ENCODE assay signal across 7 cellular contexts in the genomic region with DNA sequence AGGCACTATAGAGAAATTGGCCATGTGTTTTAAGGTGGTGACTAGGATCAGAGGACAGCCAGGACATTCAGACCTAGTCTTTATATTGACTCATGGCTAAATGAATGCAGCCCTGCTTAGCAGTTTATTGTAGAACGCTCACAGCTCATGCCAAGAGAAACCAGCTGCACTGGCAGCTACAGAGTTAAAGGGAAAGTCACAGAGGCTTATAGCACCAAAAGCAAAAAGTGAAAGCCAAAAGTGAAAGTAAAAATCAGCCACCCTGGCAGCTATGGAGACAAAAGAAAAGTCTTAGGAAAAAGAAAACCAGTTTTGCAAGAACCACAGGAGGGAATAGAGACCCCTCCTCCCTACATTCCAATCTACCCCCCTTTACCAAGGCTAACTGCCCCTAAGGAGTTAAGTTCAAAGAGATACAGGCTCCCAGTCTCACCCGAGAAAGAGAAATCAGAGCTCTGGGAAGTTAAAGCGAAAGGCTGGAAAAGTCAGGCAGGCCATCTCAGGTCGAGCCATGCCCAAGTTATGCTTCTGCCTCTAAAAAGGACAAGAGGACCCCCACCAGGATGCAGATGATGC.
DNase-seq lines count a peak whose midpoint lies in the region; TF ChIP-seq lines count a peak whose summit lies in the region.

No MANE protein-coding gene starts in this region.

- no peaks in the 10 kb centered on the region for H3K36me3 ChIP-seq in OCI-LY3 (replicated peaks; ENCODE audit: low read depth, low read length)
- no peaks in the 10 kb centered on the region for H3K36me3 ChIP-seq in vagina

- no peaks in the 10 kb centered on the region for H4K20me1 ChIP-seq in OCI-LY3 (ENCODE audit: insufficient read depth, low read length)

- H3K79me2 ChIP-seq in OCI-LY3 (ENCODE audit: low read length), result no peaks in the 10 kb centered on the region

- intact Hi-C loops in dorsolateral prefrontal cortex (cut with DNase I) (no loop called here), vagina (cut with DNase I) (no loop called here)

- H3K27ac ChIP-seq in OCI-LY3 (ENCODE audit: low read length) (no peak overlapping the region), dorsolateral prefrontal cortex (peak overlapping the region in 18 of 59 donors; percentile 3 to 70 (median 40)), vagina (peak overlapping the region; percentile 74)

- no peak for TF ChIP-seq CTCF in OCI-LY3 (IDR thresholded peaks at IDR 0.05; ENCODE audit: low read depth, low read length)
- no peak for TF ChIP-seq CTCF in dorsolateral prefrontal cortex (IDR thresholded peaks at IDR 0.05 in 54 of 56, conservative IDR thresholded peaks at IDR 0.05 in 2 of 56; ENCODE audit: low read depth in 1 of 56, partially characterized antibody in 56 of 56)
- TF ChIP-seq CTCF in vagina (IDR thresholded peaks at IDR 0.05), result no peak

- TF ChIP-seq POLR2A in vagina (IDR thresholded peaks at IDR 0.05), result no peak

- peak overlapping the region; percentile 57 for H3K9ac ChIP-seq in OCI-LY3 (ENCODE audit: low read length)

- peak overlapping the region; percentile 26; the same call in 1 of the 2 replicates for H3K4me3 ChIP-seq in GM08714 (ENCODE audit: low read length)
- peak overlapping the region; percentile 75 for H3K4me3 ChIP-seq in OCI-LY3 (ENCODE audit: low read length)
- H3K4me3 ChIP-seq in dorsolateral prefrontal cortex, result peak overlapping the region; percentile 12 to 73 (median 56)
- peak overlapping the region; percentile 55 for H3K4me3 ChIP-seq in mononuclear cell (ENCODE audit: low read length)
- peak overlapping the region; percentile 45 to 47 for H3K4me3 ChIP-seq in vagina

- DNase-seq in dorsolateral prefrontal cortex (no peak), vagina (ENCODE audit: extremely low spot score in 2 of 2) (no peak), hepatic stellate cell (ENCODE audit: low spot score) (no peak)
- DNase-seq in activated CD4-positive, CD25-positive, alpha-beta regulatory T cell (lab: John Stamatoyannopoulos, UW), result no peak

- H3K27me3 ChIP-seq in OCI-LY3 (ENCODE audit: low read depth, low read length), result no peaks in the 10 kb centered on the region
- H3K27me3 ChIP-seq in dorsolateral prefrontal cortex, result no peaks in the 10 kb centered on the region
- no peaks in the 10 kb centered on the region for H3K27me3 ChIP-seq in mononuclear cell (ENCODE audit: insufficient read depth, low read length)
- no peaks in the 10 kb centered on the region for H3K27me3 ChIP-seq in vagina

- H2AFZ ChIP-seq in OCI-LY3 (ENCODE audit: low read depth, low read length), result peak overlapping the region; percentile 97

- H3K4me1 ChIP-seq in OCI-LY3 (ENCODE audit: low read length), result peaks cover 7% of the 10 kb centered on the region; the same call in 1 of the 2 replicates
- H3K4me1 ChIP-seq in mononuclear cell (ENCODE audit: insufficient read depth, low read length), result peaks cover 18% of the 10 kb centered on the region
- H3K4me1 ChIP-seq in vagina, result peaks cover 25% of the 10 kb centered on the region

- H3K4me2 ChIP-seq in OCI-LY3 (ENCODE audit: low read length), result peak overlapping the region; percentile 80

- H3K9me3 ChIP-seq in OCI-LY3 (ENCODE audit: insufficient read depth, low read length), result no peaks in the 10 kb centered on the region
- no peaks in the 10 kb centered on the region for H3K9me3 ChIP-seq in mononuclear cell (ENCODE audit: low read depth, low read length)
- H3K9me3 ChIP-seq in vagina, result no peaks in the 10 kb centered on the region
